ENCODE assay signal across 1 cellular context in the genomic region with DNA sequence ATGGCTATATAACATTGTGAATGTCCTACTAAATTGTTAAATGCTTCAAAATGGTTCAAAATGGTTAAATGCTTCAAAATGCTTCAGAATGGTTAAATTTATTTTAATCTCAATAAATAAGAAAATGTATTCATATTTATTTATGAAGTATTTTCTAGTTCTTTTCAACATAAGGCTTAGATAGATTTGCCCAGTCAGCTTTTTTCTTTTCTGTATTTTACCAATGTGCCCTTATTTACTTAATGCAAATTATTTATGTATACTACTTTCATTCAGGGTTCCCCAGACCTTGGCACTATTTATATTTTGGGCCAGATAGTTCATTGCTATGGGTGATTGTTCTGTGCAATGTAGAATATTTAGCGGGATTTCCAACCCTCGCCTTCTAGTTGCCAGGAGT.
A peak's percentile ranks its signal among the peaks of the same experiment; 100 is the strongest.
TF ChIP-seq lines count a peak whose summit lies in the region.

No MANE protein-coding gene starts in this region.

TF ChIP-seq in K562, 482 proteins besides CTCF, POLR2A, EP300 and RAD21 (continued from another document):
- TF ChIP-seq AFF4 (CRISPR knock-in tag; IDR thresholded peaks at IDR 0.05) (no peak), CHCHD3 (CRISPR knock-in tag; IDR thresholded peaks at IDR 0.05) (no peak), PCBP1 (IDR thresholded peaks at IDR 0.05; ENCODE audit: low read depth, low read length, poor library complexity, severe bottlenecking) (no peak), MAFK (IDR thresholded peaks at IDR 0.05; ENCODE audit: low read length) (peak; percentile 57; the same call in 1 of the 2 replicates), ZNF408 (CRISPR knock-in tag; IDR thresholded peaks at IDR 0.05; ENCODE audit: low read depth) (no peak), ZNF280A (IDR thresholded peaks at IDR 0.05; ENCODE audit: low read depth, partially characterized antibody) (no peak), ZNF592 (IDR thresholded peaks at IDR 0.05) (no peak), JUND (IDR thresholded peaks at IDR 0.05; ENCODE audit: borderline replicate concordance, low read depth, low read length) (no peak), JUND (tag; IDR thresholded peaks at IDR 0.05; ENCODE audit: borderline replicate concordance, low read depth, low read length) (no peak), ZC3H11A (IDR thresholded peaks at IDR 0.05; ENCODE audit: low read depth, low read length) (no peak), PCBP2 (IDR thresholded peaks at IDR 0.05; ENCODE audit: low read depth, low read length, poor library complexity, severe bottlenecking) (no peak), KAT8 (IDR thresholded peaks at IDR 0.05; ENCODE audit: low read depth) (no peak), KDM2B (CRISPR knock-in tag; IDR thresholded peaks at IDR 0.05) (no peak), SMAD2 (IDR thresholded peaks at IDR 0.05; ENCODE audit: low read depth, low read length) (no peak), C11orf30 (IDR thresholded peaks at IDR 0.05; ENCODE audit: low read depth) (peak; percentile 11; the same call in 1 of the 2 replicates), RFX5 (IDR thresholded peaks at IDR 0.05; ENCODE audit: low read depth, low read length) (no peak), ZBTB1 (CRISPR knock-in tag; IDR thresholded peaks at IDR 0.05; ENCODE audit: borderline replicate concordance, low read depth) (no peak), BCL6 (CRISPR knock-in tag; IDR thresholded peaks at IDR 0.05) (no peak), ESRRB (CRISPR knock-in tag; IDR thresholded peaks at IDR 0.05; ENCODE audit: borderline replicate concordance) (no peak), ZNF384 (IDR thresholded peaks at IDR 0.05; ENCODE audit: low read depth, low read length) (no peak), NFE2 (IDR thresholded peaks at IDR 0.05; ENCODE audit: low read depth) (no peak), KAT7 (CRISPR knock-in tag; IDR thresholded peaks at IDR 0.05; ENCODE audit: borderline replicate concordance) (no peak), ZNF75A (CRISPR knock-in tag; IDR thresholded peaks at IDR 0.05) (no peak), RBM17 (IDR thresholded peaks at IDR 0.05; ENCODE audit: borderline replicate concordance, low read depth, low read length) (no peak), ZNF324 (CRISPR knock-in tag; IDR thresholded peaks at IDR 0.05) (no peak), MAFF (IDR thresholded peaks at IDR 0.05; ENCODE audit: low read length) (peak; percentile 43; the same call in 1 of the 2 replicates), RBFOX2 (IDR thresholded peaks at IDR 0.05; ENCODE audit: low read depth, low read length) (no peak), ZBTB43 (CRISPR knock-in tag; IDR thresholded peaks at IDR 0.05) (no peak), SRSF7 (optimal IDR thresholded peaks at IDR 0.05; ENCODE audit: low read depth, low read length) (no peak), MAFG (tag; conservative IDR thresholded peaks at IDR 0.05) (0 out of 2 replicates have a peak, but pooled peaks have one; percentile 16), SREBF1 (IDR thresholded peaks at IDR 0.05; ENCODE audit: borderline replicate concordance, low read depth, low read length) (no peak), SAFB (IDR thresholded peaks at IDR 0.05; ENCODE audit: borderline replicate concordance, low read depth, low read length) (no peak), NFYB (IDR thresholded peaks at IDR 0.05; ENCODE audit: extremely low read depth, insufficient read length) (no peak), ZNF217 (CRISPR knock-in tag; IDR thresholded peaks at IDR 0.05) (no peak), NBN (IDR thresholded peaks at IDR 0.05; ENCODE audit: low read depth) (no peak), ZNF316 (IDR thresholded peaks at IDR 0.05) (peak; percentile 43)
- TF ChIP-seq, protein P1, sequence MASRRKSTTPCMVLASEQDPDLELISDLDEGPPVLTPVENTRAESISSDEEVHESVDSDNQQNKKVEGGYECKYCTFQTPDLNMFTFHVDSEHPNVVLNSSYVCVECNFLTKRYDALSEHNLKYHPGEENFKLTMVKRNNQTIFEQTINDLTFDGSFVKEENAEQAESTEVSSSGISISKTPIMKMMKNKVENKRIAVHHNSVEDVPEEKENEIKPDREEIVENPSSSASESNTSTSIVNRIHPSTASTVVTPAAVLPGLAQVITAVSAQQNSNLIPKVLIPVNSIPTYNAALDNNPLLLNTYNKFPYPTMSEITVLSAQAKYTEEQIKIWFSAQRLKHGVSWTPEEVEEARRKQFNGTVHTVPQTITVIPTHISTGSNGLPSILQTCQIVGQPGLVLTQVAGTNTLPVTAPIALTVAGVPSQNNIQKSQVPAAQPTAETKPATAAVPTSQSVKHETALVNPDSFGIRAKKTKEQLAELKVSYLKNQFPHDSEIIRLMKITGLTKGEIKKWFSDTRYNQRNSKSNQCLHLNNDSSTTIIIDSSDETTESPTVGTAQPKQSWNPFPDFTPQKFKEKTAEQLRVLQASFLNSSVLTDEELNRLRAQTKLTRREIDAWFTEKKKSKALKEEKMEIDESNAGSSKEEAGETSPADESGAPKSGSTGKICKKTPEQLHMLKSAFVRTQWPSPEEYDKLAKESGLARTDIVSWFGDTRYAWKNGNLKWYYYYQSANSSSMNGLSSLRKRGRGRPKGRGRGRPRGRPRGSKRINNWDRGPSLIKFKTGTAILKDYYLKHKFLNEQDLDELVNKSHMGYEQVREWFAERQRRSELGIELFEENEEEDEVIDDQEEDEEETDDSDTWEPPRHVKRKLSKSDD (conservative IDR thresholded peaks at IDR 0.05; ENCODE audit: low read length) = no peak
TF ChIP-seq in K562: peak in this region for 5.
